8 cellular contexts compared by ENCODE assay signal in the genomic region with DNA sequence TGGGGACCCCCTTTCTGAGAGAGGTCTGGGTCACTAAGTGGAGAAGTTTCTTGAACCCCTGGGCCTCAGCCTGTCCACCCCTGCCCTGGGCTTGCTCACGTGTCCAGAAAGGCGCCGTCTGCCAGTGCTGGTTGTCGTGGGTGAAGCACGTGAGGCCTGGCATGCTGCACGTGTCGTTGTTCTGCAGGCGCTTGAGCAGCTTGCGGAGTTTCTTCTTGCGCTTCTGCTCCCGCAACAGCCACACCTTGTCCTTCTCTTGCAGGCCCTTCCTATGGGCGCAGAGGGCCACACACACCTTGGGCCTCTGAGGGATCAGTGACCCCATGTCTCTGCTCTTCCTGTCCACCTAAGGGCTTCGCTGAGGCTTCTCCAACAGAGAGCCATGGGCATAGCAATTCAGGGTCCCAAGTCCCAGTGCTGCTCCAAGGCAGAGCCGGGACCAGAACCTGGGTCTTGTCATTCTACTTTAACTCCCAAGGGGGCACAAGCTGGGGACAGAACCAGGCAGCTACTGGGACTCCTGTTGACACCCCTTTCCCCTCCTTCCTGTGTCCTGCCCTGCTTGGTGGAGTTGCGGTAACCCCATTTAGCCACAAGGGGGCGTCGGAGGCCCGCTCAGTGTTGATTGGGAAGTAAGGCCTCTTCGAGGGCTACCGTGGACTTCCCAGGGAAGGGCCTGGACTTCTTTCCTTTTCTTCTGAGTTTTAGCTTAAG.
DNase-seq lines count a peak whose midpoint lies in the region; ATAC-seq, FAIRE-seq and TF ChIP-seq lines count a peak whose summit lies in the region.

No MANE protein-coding gene starts in this region.

- H2AFZ ChIP-seq in hepatocyte: no peak overlapping the region

- H3K4me3 ChIP-seq in astrocyte of the cerebellum (ENCODE audit: low read depth, low read length) (no peak overlapping the region), hepatocyte (no peak overlapping the region), small intestine (ENCODE audit: low read depth in 1 of 2, low read length in 2 of 2) (no peak overlapping the region)

- H3K9me2 ChIP-seq in hepatocyte (replicated peaks; ENCODE audit: insufficient read depth): no peaks in the 10 kb centered on the region

- H3K27me3 ChIP-seq in hepatocyte: no peaks in the 10 kb centered on the region
- H3K27me3 ChIP-seq in small intestine (ENCODE audit: control insufficient read depth in 2 of 2, insufficient read depth in 2 of 2, low read length in 2 of 2): no peaks in the 10 kb centered on the region

- in situ Hi-C loops in astrocyte of the cerebellum (cut with HindIII; ENCODE audit: low sequenced_read_pairs): no loop called here

- H3K79me2 ChIP-seq in hepatocyte: no peaks in the 10 kb centered on the region

- FAIRE-seq in small intestine (lab: Jason Lieb, UNC): no peak

- no peaks in the 10 kb centered on the region for H3K4me1 ChIP-seq in hepatocyte (ENCODE audit: insufficient read depth)
- peaks cover 0 to 3% of the 10 kb centered on the region in 2 donors for H3K4me1 ChIP-seq in small intestine (ENCODE audit: control insufficient read depth in 2 of 2, insufficient read depth in 1 of 2, low read depth in 1 of 2, low read length in 1 of 2)

- no peaks in the 10 kb centered on the region for H3K36me3 ChIP-seq in hepatocyte (replicated peaks; ENCODE audit: insufficient read depth, low read depth)
- no peaks in the 10 kb centered on the region for H3K36me3 ChIP-seq in small intestine (ENCODE audit: control insufficient read depth in 2 of 2, insufficient read depth in 2 of 2, low read length in 2 of 2)

- H4K20me1 ChIP-seq in hepatocyte (ENCODE audit: insufficient read depth, poor library complexity, severe bottlenecking): no peaks in the 10 kb centered on the region

- WGBS in hepatocyte (ENCODE audit: low lambda C conversion rate, missing lambda C conversion rate): 63% methylated on average over 20 of the region's 20 CpGs
- WGBS in small intestine, 3 donors: 49 to 59% (median 51%) methylated on average over 20 of the region's 20 CpGs

- no peak for ATAC-seq in HG03442 (IDR thresholded peaks at IDR 0.05; ENCODE audit: unreplicated experiment)

- no peak overlapping the region for H3K4me2 ChIP-seq in hepatocyte

- H3K27ac ChIP-seq in hepatocyte (no peak overlapping the region), small intestine (ENCODE audit: low read depth in 1 of 2, low read length in 1 of 2) (peak overlapping the region in 1 of 2 donors; percentile 21)

- TF ChIP-seq CTCF in astrocyte of the cerebellum (IDR thresholded peaks at IDR 0.05; ENCODE audit: low read depth, low read length, missing control alignments): peak; percentile 98
- TF ChIP-seq CTCF in hepatocyte (IDR thresholded peaks at IDR 0.05; ENCODE audit: poor library complexity): peak; percentile 96

- no peaks in the 10 kb centered on the region for H3K9me3 ChIP-seq in hepatocyte (ENCODE audit: low read depth)
- H3K9me3 ChIP-seq in small intestine (ENCODE audit: control insufficient read depth, low read depth): no peaks in the 10 kb centered on the region

- peak; percentile 50 for DNase-seq in NCI-H748 (lab: John Stamatoyannopoulos, UW; ENCODE audit: unreplicated experiment)
- DNase-seq in NCI-H748 treated with DMSO at 0.1 percent for 48 hours (lab: John Stamatoyannopoulos, UW): no peak
- DNase-seq in NCI-H1417 treated with DMSO at 0.1 percent for 48 hours (lab: John Stamatoyannopoulos, UW): peak; percentile 9
- peak; percentile 87 for DNase-seq in T1000 (lab: John Stamatoyannopoulos, UW)
- DNase-seq in astrocyte of the cerebellum (ENCODE audit: low read depth): peak; percentile 58
- DNase-seq in hepatocyte (ENCODE audit: low spot score): peak; percentile 83
- peak; percentile 78 for DNase-seq in small intestine
